In the genomic region with DNA sequence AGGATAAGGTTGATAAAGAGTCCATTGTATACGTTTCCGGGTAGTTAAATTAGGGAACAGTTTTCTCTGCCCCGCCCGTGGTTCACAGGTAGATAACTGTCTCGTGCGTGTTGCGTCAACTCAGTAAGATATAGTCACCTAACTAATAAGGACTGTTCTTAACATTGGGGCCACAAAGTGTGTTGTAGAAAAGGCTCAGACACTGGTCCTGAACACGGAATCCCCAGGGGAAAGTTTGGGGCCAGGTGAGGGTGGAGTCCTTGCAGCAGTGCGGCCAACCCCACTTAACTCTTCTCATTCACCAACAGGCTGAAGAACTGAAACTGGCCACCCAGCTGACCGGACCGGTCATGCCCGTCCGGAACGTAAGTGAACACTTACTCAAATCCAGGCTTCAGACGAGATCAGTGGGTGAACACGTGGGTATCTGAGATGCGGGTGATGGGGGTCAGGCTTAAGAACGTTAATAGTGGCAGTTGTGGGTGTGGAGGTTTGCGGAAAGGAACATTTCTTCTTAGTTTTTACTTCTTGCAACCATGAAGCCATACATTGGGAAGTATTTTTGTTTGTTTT, we compare ENCODE assay signal across 8 cellular contexts. TPM values are rescaled to one million over a fixed set of nuclear protein-coding genes. Genes with fewer than 3 reads are reported as not detected.
DNase-seq lines count a peak whose midpoint lies in the region; ATAC-seq and TF ChIP-seq lines count a peak whose summit lies in the region.

No MANE protein-coding gene starts in this region.

- peaks cover 3% of the 10 kb centered on the region for H4K20me1 ChIP-seq in neural cell (ENCODE audit: insufficient read depth)

- TF ChIP-seq POLR2A in NB4 (IDR thresholded peaks at IDR 0.05; ENCODE audit: extremely low read depth, insufficient read length): no peak

- peak overlapping the region; percentile 68 for H3K4me2 ChIP-seq in neural cell (ENCODE audit: low read length)

- peak; percentile 47 for DNase-seq in ELR (ENCODE audit: low read depth)
- DNase-seq in NB4 (ENCODE audit: low read depth): peak; percentile 34
- DNase-seq in dorsolateral prefrontal cortex: no peak
- DNase-seq in GM19238 (ENCODE audit: insufficient read length, low spot score): no peak
- no peak for DNase-seq in activated effector memory CD4-positive, alpha-beta T cell treated with Interleukin-2 at 50 U/mL for 16 hours
- DNase-seq in GDM1 (lab: John Stamatoyannopoulos, UW): no peak

- no peaks in the 10 kb centered on the region for H3K27me3 ChIP-seq in dorsolateral prefrontal cortex
- H3K27me3 ChIP-seq in neural cell (ENCODE audit: insufficient read depth, low read depth, low read length): no peaks in the 10 kb centered on the region

- no peak overlapping the region for H2AFZ ChIP-seq in neural cell (ENCODE audit: low read depth, low read length)

- no peak for TF ChIP-seq CTCF in NB4 (IDR thresholded peaks at IDR 0.05; ENCODE audit: low read depth, low read length)
- TF ChIP-seq CTCF in dorsolateral prefrontal cortex (IDR thresholded peaks at IDR 0.05 in 54 of 56, conservative IDR thresholded peaks at IDR 0.05 in 2 of 56; ENCODE audit: low read depth in 1 of 56, partially characterized antibody in 56 of 56): no peak
- TF ChIP-seq CTCF in neural cell (IDR thresholded peaks at IDR 0.05; ENCODE audit: poor library complexity, severe bottlenecking): no peak

- no peaks in the 10 kb centered on the region for H3K36me3 ChIP-seq in neural cell (ENCODE audit: insufficient read depth, low read length)

- TF ChIP-seq EP300 in neural cell (conservative IDR thresholded peaks at IDR 0.05; ENCODE audit: poor library complexity, severe bottlenecking): no peak

- H3K4me3 ChIP-seq in NB4 (ENCODE audit: low read depth, low read length): peak overlapping the region; percentile 98
- peak overlapping the region in 56 of 59 donors; percentile 55 to 99 (median 89) for H3K4me3 ChIP-seq in dorsolateral prefrontal cortex
- peak overlapping the region; percentile 82 for H3K4me3 ChIP-seq in neural cell (ENCODE audit: low read length)

- peak overlapping the region; percentile 89 for H3K9ac ChIP-seq in neural cell (ENCODE audit: low read length)

- H3K27ac ChIP-seq in dorsolateral prefrontal cortex (peak overlapping the region in 18 of 59 donors; percentile 4 to 99 (median 74)), neural cell (ENCODE audit: low read length) (no peak overlapping the region)

- H3K79me2 ChIP-seq in neural cell (replicated peaks; ENCODE audit: insufficient read depth, low read length): peaks cover 6% of the 10 kb centered on the region

- H3F3A ChIP-seq in neural cell (ENCODE audit: insufficient read depth, low read length, poor library complexity, severe bottlenecking): no peaks in the 10 kb centered on the region

- no peaks in the 10 kb centered on the region for H3K9me2 ChIP-seq in neural cell (ENCODE audit: insufficient read depth, low read length)

- ATAC-seq in GM21529 (IDR thresholded peaks at IDR 0.05; ENCODE audit: unreplicated experiment): no peak

- intact Hi-C loops in dorsolateral prefrontal cortex (cut with DNase I): loop anchor here (5.0 kb wide), 2 partner anchors 95 to 320 kb away; partner anchors contain the start of genes CHMP1A (in 1 of the 2) and SPATA33 (in 1 of the 2)

- TF ChIP-seq RAD21 in neural cell (conservative IDR thresholded peaks at IDR 0.05): no peak

- no peaks in the 10 kb centered on the region for H3K9me3 ChIP-seq in neural cell (ENCODE audit: low read length)

TF ChIP-seq in neural cell, 6 proteins besides CTCF, POLR2A, EP300 and RAD21:
- TF ChIP-seq SMC3 (conservative IDR thresholded peaks at IDR 0.05; ENCODE audit: poor library complexity) (no peak), TAF1 (IDR thresholded peaks at IDR 0.05; ENCODE audit: low read depth) (no peak), POLR2AphosphoS5 (IDR thresholded peaks at IDR 0.05) (no peak), REST (IDR thresholded peaks at IDR 0.05; ENCODE audit: borderline replicate concordance) (no peak), MXI1 (conservative IDR thresholded peaks at IDR 0.05; ENCODE audit: poor library complexity, severe bottlenecking) (no peak), EZH2 (IDR thresholded peaks at IDR 0.05; ENCODE audit: borderline replicate concordance, insufficient read depth, low read length, poor library complexity, severe bottlenecking) (no peak)

RNA-seq across cellular contexts. Expression of gene RPL13, which starts 1.6 kb away (rescaled TPM):
- 100 to 1,000 TPM; 467 to 932 (median 664) TPM for total RNA-seq in dorsolateral prefrontal cortex
- polyA plus RNA-seq in neural cell: 2,635 and 2,685 TPM in 2 replicates
- polyA minus RNA-seq in neural cell: 1,181 and 1,234 TPM in 2 replicates

RNA-seq across cellular contexts. Expression of gene CPNE7, which starts 13.4 kb away (rescaled TPM):
- total RNA-seq in dorsolateral prefrontal cortex: 10 to 100 TPM in 116 of 120 experiments, 1 to 10 TPM in 4; 6.2 to 47.0 (median 21.1) TPM
- polyA plus RNA-seq in neural cell: 0.15 and 3.8 TPM in 2 replicates
- 1.5 TPM in 1 of 2 replicates, not detected in the other for polyA minus RNA-seq in neural cell

RNA-seq across cellular contexts. Expression of gene DPEP1, which starts 51.3 kb away (rescaled TPM):
- total RNA-seq in dorsolateral prefrontal cortex: under 1 TPM in 8 of 120 experiments, not detected in 112; 0.29 to 0.66 (median 0.40) TPM
- polyA plus RNA-seq in neural cell: 0.33 and 0.96 TPM in 2 replicates
- polyA minus RNA-seq in neural cell: not detected in 2 replicates

RNA-seq across cellular contexts. Expression of gene SPG7, which starts 53.9 kb away (rescaled TPM):
- 100 to 1,000 TPM; 115 to 276 (median 151) TPM for total RNA-seq in dorsolateral prefrontal cortex
- polyA plus RNA-seq in neural cell: 216 and 248 TPM in 2 replicates
- 121 and 129 TPM in 2 replicates for polyA minus RNA-seq in neural cell

Comparison
In these comparisons a context has a peak if more than half of its experiments do, and no peak if none do; other contexts are left out.
1. DNase-seq: peak in ELR (single experiment) and NB4 (single experiment); none in dorsolateral prefrontal cortex (0 of 10), GM19238 (single experiment), activated effector memory CD4-positive, alpha-beta T cell treated with Interleukin-2 at 50 U/mL for 16 hours (single experiment) and GDM1 (single experiment).
2. Peak in every context shown above with its lines, with median percentiles within 50 percentile points of each other: H3K4me3 ChIP-seq.